ENCODE assay signal across 1 cellular context in genomic region chr5:125151150-125151932, GRCh38.
TF ChIP-seq lines count a peak whose summit lies in the region.

No MANE protein-coding gene starts in this region.

TF ChIP-seq in H1, 55 proteins besides CTCF, POLR2A, EP300 and RAD21 (continued from another document):
- no peak for TF ChIP-seq ATF3 (IDR thresholded peaks at IDR 0.05; ENCODE audit: insufficient read depth, low read depth, low read length)
